In genomic region chr4:1225272-1226166, GRCh38 we compare ENCODE assay signal across 18 cellular contexts. TPM values are rescaled to one million over a fixed set of nuclear protein-coding genes. Genes with fewer than 3 reads are reported as not detected.
DNase-seq lines count a peak whose midpoint lies in the region; ATAC-seq, FAIRE-seq and TF ChIP-seq lines count a peak whose summit lies in the region.
"Had no signal": no experiment of that assay in that cellular context is flagged by ENCODE, and none has a peak within 500 bp of the region (broad histone marks: within the 10 kb centered on the region; RNA-seq: fewer than 3 reads in every experiment).

No MANE protein-coding gene starts in this region.

- no peak for TF ChIP-seq CTCF in HepG2 (CRISPR knock-in tag; IDR thresholded peaks at IDR 0.05)
- TF ChIP-seq CTCF in right lobe of liver (IDR thresholded peaks at IDR 0.05) = no peak
- TF ChIP-seq CTCF in fibroblast of lung (conservative IDR thresholded peaks at IDR 0.05 in 1 of 2, IDR thresholded peaks at IDR 0.05 in 1 of 2; ENCODE audit: low read depth in 1 of 2, low read length in 2 of 2) = no peak
- no peak for TF ChIP-seq CTCF in nephron (IDR thresholded peaks at IDR 0.05; ENCODE audit: unreplicated experiment in 3 of 3)
- TF ChIP-seq CTCF in nephron progenitor cell (IDR thresholded peaks at IDR 0.05) = no peak
- TF ChIP-seq CTCF in suprapubic skin (IDR thresholded peaks at IDR 0.05) = no peak

- 97% methylated on average over 42 of the region's 68 CpGs for WGBS in HepG2 (ENCODE audit: low lambda C conversion rate)
- 66% methylated on average over 7 of the region's 68 CpGs for WGBS in right lobe of liver (ENCODE audit: insufficient coverage, low coverage, low lambda C conversion rate, missing lambda C conversion rate)
- WGBS in suprapubic skin = 92% methylated on average over 38 of the region's 68 CpGs

- H2AFZ ChIP-seq in HepG2 (ENCODE audit: low read length) (no peak overlapping the region), fibroblast of lung (ENCODE audit: low read length) (no peak overlapping the region)

- H3K36me3 Mint-ChIP-seq in nephron (ENCODE audit: low read depth) (peaks cover 49% of the 10 kb centered on the region), T-cell (peaks cover 46% of the 10 kb centered on the region), nephron progenitor cell (ENCODE audit: low read depth) (peaks cover 46% of the 10 kb centered on the region)

- H3K4me3 Mint-ChIP-seq in nephron = no peak overlapping the region
- no peak overlapping the region for H3K4me3 Mint-ChIP-seq in T-cell
- H3K4me3 Mint-ChIP-seq in nephron progenitor cell = no peak overlapping the region

- H3K36me3 ChIP-seq in HepG2 (replicated peaks in 1 of 2; ENCODE audit: control insufficient read depth in 1 of 2, insufficient read depth in 2 of 2, low read length in 2 of 2) (peaks cover 36 to 60% of the 10 kb centered on the region in 2 experiments), right lobe of liver (peaks cover 0 to 48% (median 18%) of the 10 kb centered on the region in 4 donors), fibroblast of lung (ENCODE audit: control insufficient read depth, insufficient read depth, low read length) (peaks cover 68% of the 10 kb centered on the region), suprapubic skin (peaks cover 92% of the 10 kb centered on the region)

- no peak overlapping the region for H3K4me3 ChIP-seq in HepG2 (replicated peaks in 1 of 3; ENCODE audit: insufficient read depth in 1 of 3, low read depth in 2 of 3, low read length in 3 of 3)
- H3K4me3 ChIP-seq in right lobe of liver = no peak overlapping the region
- H3K4me3 ChIP-seq in fibroblast of lung (replicated peaks in 1 of 4; ENCODE audit: control extremely low read depth in 1 of 4, insufficient read depth in 1 of 4, low read depth in 3 of 4, low read length in 4 of 4) = no peak overlapping the region
- H3K4me3 ChIP-seq in suprapubic skin = no peak overlapping the region
- H3K4me3 ChIP-seq: BLaER1, MG63 had no signal

- H3K4me1 ChIP-seq in HepG2 (ENCODE audit: insufficient read depth, low read length) (no peaks in the 10 kb centered on the region), right lobe of liver (no peaks in the 10 kb centered on the region), fibroblast of lung (ENCODE audit: control insufficient read depth, extremely low read depth, insufficient read depth, low read length) (peaks cover 5% of the 10 kb centered on the region), suprapubic skin (peaks cover 23% of the 10 kb centered on the region)

- CTCF ChIA-PET in HepG2 (lab: Yijun Ruan, JAX; ENCODE audit: low intra/inter-chr PET ratio, low total read pairs) (no interaction called here), T-cell (lab: Charles Lee) (no interaction called here)

- H3K27me3 Mint-ChIP-seq in nephron (ENCODE audit: low read depth) (no peaks in the 10 kb centered on the region), T-cell (no peaks in the 10 kb centered on the region), nephron progenitor cell (ENCODE audit: low read depth, poor library complexity) (peaks cover 4% of the 10 kb centered on the region)
- H3K27me3 Mint-ChIP-seq: CD4-positive, CD25-positive, alpha-beta regulatory T cell had no signal

- H3K4me1 Mint-ChIP-seq in nephron (peaks cover 6% of the 10 kb centered on the region), T-cell (peaks cover 8 to 15% (median 13%) of the 10 kb centered on the region in 3 donors), nephron progenitor cell (peaks cover 26% of the 10 kb centered on the region)

- H3K9me3 ChIP-seq in HepG2 (ENCODE audit: low read length) (no peaks in the 10 kb centered on the region), right lobe of liver (no peaks in the 10 kb centered on the region), fibroblast of lung (ENCODE audit: control insufficient read depth, insufficient read depth, low read depth, low read length) (no peaks in the 10 kb centered on the region), suprapubic skin (no peaks in the 10 kb centered on the region)
- H3K9me3 ChIP-seq: BLaER1, MG63 had no signal

- TF ChIP-seq EP300 in HepG2 (IDR thresholded peaks at IDR 0.05; ENCODE audit: low read depth in 2 of 2, low read length in 2 of 2) (no peak), HepG2 (CRISPR knock-in tag; IDR thresholded peaks at IDR 0.05; ENCODE audit: borderline replicate concordance) (no peak), suprapubic skin (IDR thresholded peaks at IDR 0.05) (no peak)

- TF ChIP-seq POLR2A in HepG2 (IDR thresholded peaks at IDR 0.05; ENCODE audit: insufficient read depth in 1 of 2, low read depth in 2 of 2, low read length in 2 of 2) (no peak), right lobe of liver (IDR thresholded peaks at IDR 0.05) (no peak), suprapubic skin (IDR thresholded peaks at IDR 0.05) (no peak)

- H3K9me3 Mint-ChIP-seq in nephron (no peaks in the 10 kb centered on the region), T-cell (no peaks in the 10 kb centered on the region), nephron progenitor cell (no peaks in the 10 kb centered on the region)
- H3K9me3 Mint-ChIP-seq: CD4-positive, CD25-positive, alpha-beta regulatory T cell had no signal

- POLR2A ChIA-PET in HepG2 (lab: Yijun Ruan, JAX) = no interaction called here
- POLR2A ChIA-PET in T-cell (lab: Charles Lee) = no interaction called here

- H3K9ac ChIP-seq in HepG2 (ENCODE audit: insufficient read depth, low read depth, low read length) (no peak overlapping the region), fibroblast of lung (ENCODE audit: insufficient read depth, low read length) (peak overlapping the region; percentile 4)
- H3K9ac ChIP-seq: BLaER1 had no signal

- FAIRE-seq in HepG2 (lab: Jason Lieb, UNC) = no peak
- FAIRE-seq: A204.1, GM19239 had no signal

- in situ Hi-C loops in HepG2 (cut with HindIII; ENCODE audit: extremely low pct_ligation_motif_present, low pct_unique_long_range_greater_than_20kb) = no loop called here

- H3K79me2 ChIP-seq in HepG2 (ENCODE audit: insufficient read depth, low read length) (no peaks in the 10 kb centered on the region), fibroblast of lung (ENCODE audit: control insufficient read depth, insufficient read depth, low read length) (peaks cover 12% of the 10 kb centered on the region)

- H3K4me2 ChIP-seq in HepG2 (ENCODE audit: low read depth, low read length) (no peak overlapping the region), fibroblast of lung (ENCODE audit: extremely low read depth, insufficient read depth, low read length) (no peak overlapping the region)
- H3K4me2 ChIP-seq: BLaER1 had no signal

- H4K20me1 ChIP-seq in HepG2 (ENCODE audit: insufficient read depth, low read length) (no peaks in the 10 kb centered on the region), fibroblast of lung (ENCODE audit: control insufficient read depth, extremely low read depth, insufficient read depth, low read length) (no peaks in the 10 kb centered on the region)

- DNase-seq in HepG2 (ENCODE audit: low spot score) (no peak), right lobe of liver (no peak), fibroblast of lung (ENCODE audit: low read depth in 2 of 2) (no peak), T-cell (no peak), nephron progenitor cell (no peak), suprapubic skin (ENCODE audit: low spot score in 2 of 2) (no peak)
- DNase-seq: CD4-positive, CD25-positive, alpha-beta regulatory T cell; KBM-7; MG63; NCI-H2029; NCI-H446; NCI-H524 treated with DMSO at 0.1 percent for 48 hours; NCI-H774; SHP77 had no signal

- TF ChIP-seq RAD21 in HepG2 (CRISPR knock-in tag; IDR thresholded peaks at IDR 0.05) = no peak

- BruUV-seq in HepG2 (replicated peaks; lab: Mats Ljungman, UMichigan) = no TSS peak

- H3K27ac ChIP-seq in HepG2 (ENCODE audit: extremely low read length, insufficient read depth, low read length) (no peak overlapping the region), right lobe of liver (no peak overlapping the region), fibroblast of lung (ENCODE audit: insufficient read depth, low read length) (peak overlapping the region; percentile 38), suprapubic skin (no peak overlapping the region)
- H3K27ac ChIP-seq: BLaER1 had no signal

- ATAC-seq in HepG2 (no peak), right lobe of liver (no peak), T-cell (replicated peaks in 1 of 4) (no peak)

- H3K27ac Mint-ChIP-seq in nephron (peak overlapping the region in 2 of 3 experiments; percentile 18 to 70), T-cell (no peak overlapping the region), nephron progenitor cell (no peak overlapping the region)

- intact Hi-C loops in HepG2 (cut with micrococcal nuclease; ENCODE audit: unreplicated experiment) = no loop called here
- intact Hi-C loops in right lobe of liver (cut with DNase I) = loop anchor here in 1 of 2 donors (10.0 kb wide), 1 partner anchor 201 kb away; no protein-coding TSS in a partner anchor

- H3K27me3 ChIP-seq in HepG2 (ENCODE audit: control insufficient read depth in 1 of 2, insufficient read depth in 2 of 2, low read length in 2 of 2) (no peaks in the 10 kb centered on the region), right lobe of liver (no peaks in the 10 kb centered on the region), fibroblast of lung (ENCODE audit: control insufficient read depth, insufficient read depth, low read length) (no peaks in the 10 kb centered on the region), suprapubic skin (no peaks in the 10 kb centered on the region)
- H3K27me3 ChIP-seq: MG63 had no signal

RNA-seq across cellular contexts. Expression of gene CTBP1, which starts 23.4 kb away (rescaled TPM):
- total RNA-seq in HepG2 (2016; rRNA removed; fragmentation: Illumina TruSeq; extraction: Trizol) (106 and 112 TPM in 2 replicates), right lobe of liver (10 to 100 TPM; 74.8 to 85.5 (median 79.4) TPM), fibroblast of lung (224 and 249 TPM in 2 replicates), T-cell (100 to 1,000 TPM; 185 to 232 (median 207) TPM), suprapubic skin (100 to 1,000 TPM; 145 to 255 (median 181) TPM)
- 119 TPM in 2 replicates for total RNA-seq in HepG2 (2016; cell fraction: cytosol; rRNA removed; fragmentation: Illumina TruSeq; extraction: Trizol; ENCODE audit: low read depth)
- 83.8 and 121 TPM in 2 replicates for total RNA-seq in HepG2 (2016; cell fraction: insoluble cytoplasmic fraction; rRNA removed; fragmentation: Illumina TruSeq; extraction: Trizol)
- 133 and 173 TPM in 2 replicates for total RNA-seq in HepG2 (2016; cell fraction: membrane; rRNA removed; fragmentation: Illumina TruSeq; extraction: Trizol)
- total RNA-seq in HepG2 (2016; cell fraction: nucleus; rRNA removed; fragmentation: Illumina TruSeq; extraction: Trizol) = 51.5 and 60.9 TPM in 2 replicates
- polyA plus RNA-seq in HepG2 (2011; rRNA removed) (78.5 and 123 TPM in 2 replicates), fibroblast of lung (78.2 and 86.1 TPM in 2 replicates)
- 87.2 and 182 TPM in 2 replicates for polyA plus RNA-seq in HepG2 (2011; cell fraction: cytosol; rRNA removed)
- 489 and 636 TPM in 2 replicates for polyA plus RNA-seq in HepG2 (2011; cell fraction: nucleus; rRNA removed)
- 69.0 and 92.6 TPM in 2 replicates for polyA plus RNA-seq in HepG2 (2012)
- polyA plus RNA-seq in HepG2 (2016; cell fraction: cytosol; fragmentation: Illumina TruSeq; extraction: Trizol; ENCODE audit: low read depth) = 49.5 and 64.7 TPM in 2 replicates
- polyA plus RNA-seq in HepG2 (2016; cell fraction: insoluble cytoplasmic fraction; fragmentation: Illumina TruSeq; extraction: Trizol; ENCODE audit: low read depth) = 101 and 112 TPM in 2 replicates
- polyA plus RNA-seq in HepG2 (2016; cell fraction: membrane; fragmentation: Illumina TruSeq; extraction: Trizol; ENCODE audit: low read depth) = 103 and 116 TPM in 2 replicates
- polyA plus RNA-seq in HepG2 (2016; cell fraction: nucleus; fragmentation: Illumina TruSeq; extraction: Trizol; ENCODE audit: insufficient read depth, low read depth) = 152 and 155 TPM in 2 replicates
- 136 and 350 TPM in 2 replicates for polyA minus RNA-seq in HepG2 (2011; rRNA and poly(A)+ RNA removed; ENCODE audit: low replicate concordance)
- polyA minus RNA-seq in HepG2 (2011; cell fraction: cytosol; rRNA and poly(A)+ RNA removed) = 85.1 and 100 TPM in 2 replicates
- 47.7 and 48.4 TPM in 2 replicates for polyA minus RNA-seq in HepG2 (2011; cell fraction: nucleus; rRNA and poly(A)+ RNA removed)
- polyA plus RNA-seq in fibroblast of lung (2012) = 102 and 162 TPM in 2 replicates
- 151 and 174 TPM in 2 replicates for polyA minus RNA-seq in fibroblast of lung (ENCODE audit: low replicate concordance)

RNA-seq across cellular contexts. Expression of gene SPON2, which starts 53.1 kb away (rescaled TPM):
- total RNA-seq in HepG2 (2016; rRNA removed; fragmentation: Illumina TruSeq; extraction: Trizol) = 12.5 and 17.4 TPM in 2 replicates
- total RNA-seq in HepG2 (2016; cell fraction: cytosol; rRNA removed; fragmentation: Illumina TruSeq; extraction: Trizol; ENCODE audit: low read depth) = 4.7 and 5.3 TPM in 2 replicates
- 13.2 and 25.5 TPM in 2 replicates for total RNA-seq in HepG2 (2016; cell fraction: insoluble cytoplasmic fraction; rRNA removed; fragmentation: Illumina TruSeq; extraction: Trizol)
- total RNA-seq in HepG2 (2016; cell fraction: membrane; rRNA removed; fragmentation: Illumina TruSeq; extraction: Trizol) = 9.4 and 9.5 TPM in 2 replicates
- total RNA-seq in HepG2 (2016; cell fraction: nucleus; rRNA removed; fragmentation: Illumina TruSeq; extraction: Trizol) = 15.0 and 17.4 TPM in 2 replicates
- 55.2 and 80.8 TPM in 2 replicates for polyA plus RNA-seq in HepG2 (2011; rRNA removed)
- polyA plus RNA-seq in HepG2 (2011; cell fraction: cytosol; rRNA removed) = 34.7 and 69.3 TPM in 2 replicates
- polyA plus RNA-seq in HepG2 (2011; cell fraction: nucleus; rRNA removed) = 320 and 335 TPM in 2 replicates
- 21.8 and 46.8 TPM in 2 replicates for polyA plus RNA-seq in HepG2 (2012)
- 3.7 and 4.9 TPM in 2 replicates for polyA plus RNA-seq in HepG2 (2016; cell fraction: cytosol; fragmentation: Illumina TruSeq; extraction: Trizol; ENCODE audit: low read depth)
- polyA plus RNA-seq in HepG2 (2016; cell fraction: insoluble cytoplasmic fraction; fragmentation: Illumina TruSeq; extraction: Trizol; ENCODE audit: low read depth) = 12.3 and 15.6 TPM in 2 replicates
- 8.6 and 9.0 TPM in 2 replicates for polyA plus RNA-seq in HepG2 (2016; cell fraction: membrane; fragmentation: Illumina TruSeq; extraction: Trizol; ENCODE audit: low read depth)
- 34.9 and 43.2 TPM in 2 replicates for polyA plus RNA-seq in HepG2 (2016; cell fraction: nucleus; fragmentation: Illumina TruSeq; extraction: Trizol; ENCODE audit: insufficient read depth, low read depth)
- 0.65 and 46.4 TPM in 2 replicates for polyA minus RNA-seq in HepG2 (2011; rRNA and poly(A)+ RNA removed; ENCODE audit: low replicate concordance)
- polyA minus RNA-seq in HepG2 (2011; cell fraction: cytosol; rRNA and poly(A)+ RNA removed) = 20.2 and 29.8 TPM in 2 replicates
- polyA minus RNA-seq in HepG2 (2011; cell fraction: nucleus; rRNA and poly(A)+ RNA removed) = 33.9 and 38.4 TPM in 2 replicates
- 100 to 1,000 TPM in 3 of 6 experiments, 10 to 100 TPM in 3; 41.9 to 138 (median 99.9) TPM for total RNA-seq in right lobe of liver
- total RNA-seq in fibroblast of lung = 261 and 367 TPM in 2 replicates
- polyA plus RNA-seq in fibroblast of lung = 179 and 189 TPM in 2 replicates
- 431 and 600 TPM in 2 replicates for polyA plus RNA-seq in fibroblast of lung (2012)
- polyA minus RNA-seq in fibroblast of lung (ENCODE audit: low replicate concordance) = 88.2 and 101 TPM in 2 replicates
- 10 to 100 TPM; 13.6 to 39.8 (median 18.9) TPM for total RNA-seq in T-cell
- 10 to 100 TPM; 22.5 to 52.3 (median 31.8) TPM for total RNA-seq in suprapubic skin

Comparison
In these comparisons a context has a peak if more than half of its experiments do, and no peak if none do; other contexts are left out.
1. H3K27ac Mint-ChIP-seq: peak in nephron (2 of 3); none in T-cell (0 of 2) and nephron progenitor cell (single experiment).